Comparison of ENCODE assay signal across 1 cellular context in genomic region chr10:31262672-31263071, GRCh38.
TF ChIP-seq lines count a peak whose summit lies in the region.

No MANE protein-coding gene starts in this region.

TF ChIP-seq in IMR-90, 13 proteins besides CTCF, POLR2A, EP300 and RAD21 (continued from another document):
- TF ChIP-seq FOS (IDR thresholded peaks at IDR 0.05; ENCODE audit: low read depth, low read length) (no peak), MAZ (IDR thresholded peaks at IDR 0.05; ENCODE audit: borderline replicate concordance, low read depth, low read length) (no peak), CEBPB (IDR thresholded peaks at IDR 0.05; ENCODE audit: low read depth, low read length) (no peak)
